8 cellular contexts compared by ENCODE assay signal in the genomic region with DNA sequence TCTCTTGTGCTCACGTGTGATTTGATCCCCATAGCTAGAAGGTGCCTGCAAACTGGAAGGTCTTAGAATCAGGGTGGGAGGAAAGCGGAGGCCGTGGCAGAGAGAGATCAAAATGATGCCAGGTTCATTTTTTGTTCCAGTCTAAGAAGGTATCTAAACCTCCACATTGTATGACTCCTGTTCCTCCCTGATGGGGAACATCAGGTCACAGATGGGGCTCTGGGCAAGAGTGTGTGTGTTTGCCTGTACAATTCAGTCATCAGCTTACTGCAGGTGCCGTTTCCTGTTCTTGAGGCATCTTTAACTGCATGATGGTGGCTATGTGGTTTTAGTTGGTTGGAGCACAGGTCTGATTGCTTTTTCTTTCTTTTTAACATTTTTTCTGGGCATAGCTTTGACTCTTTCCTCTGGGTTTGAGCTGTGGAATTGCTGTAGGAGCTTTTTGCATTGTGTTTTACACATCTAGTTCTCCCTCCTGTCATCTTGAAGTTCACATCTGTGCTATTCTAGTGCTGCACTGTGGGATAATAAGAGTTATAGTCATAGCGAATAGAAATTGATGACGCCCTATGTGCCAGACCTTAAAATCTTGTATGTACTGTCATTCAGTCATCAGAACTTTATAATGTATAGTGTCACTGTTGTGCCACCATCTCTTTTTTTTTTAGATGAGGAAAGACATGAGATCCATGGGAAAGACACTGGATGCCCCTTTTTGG. TPM values are rescaled to one million over a fixed set of nuclear protein-coding genes. Genes with fewer than 3 reads are reported as not detected.
DNase-seq lines count a peak whose midpoint lies in the region; ATAC-seq and TF ChIP-seq lines count a peak whose summit lies in the region.

No MANE protein-coding gene starts in this region.

- no peaks in the 10 kb centered on the region for H3K9me3 ChIP-seq in right lobe of liver

- H3K4me1 ChIP-seq in right lobe of liver: peaks cover 0 to 12% (median 3%) of the 10 kb centered on the region in 4 donors

- DNase-seq in activated CD4-positive, alpha-beta T cell treated with anti-CD3 and anti-CD28 coated beads, Interleukin-2, amount 50 U/mL, for 48 hours: peak; percentile 23 to 40
- DNase-seq in stimulated activated CD4-positive, alpha-beta T cell treated with anti-CD3 and anti-CD28 coated beads, Interleukin-2, amount 100 ng/mL, for 24 hours: peak; percentile 29 to 32
- DNase-seq in EL: no peak
- no peak for DNase-seq in right lobe of liver
- DNase-seq in cortex of kidney (lab: John Stamatoyannopoulos, UW): no peak
- no peak for DNase-seq in NCI-H2081 treated with DMSO at 0.1 percent for 48 hours (lab: John Stamatoyannopoulos, UW)

- H3K36me3 ChIP-seq in right lobe of liver: no peaks in the 10 kb centered on the region

- no peak overlapping the region for H3K4me3 ChIP-seq in right lobe of liver

- ATAC-seq in GM19372 (IDR thresholded peaks at IDR 0.05; ENCODE audit: low read depth, unreplicated experiment): peak; percentile 83
- ATAC-seq in HG03095 (IDR thresholded peaks at IDR 0.05; ENCODE audit: unreplicated experiment): peak; percentile 82
- no peak for ATAC-seq in right lobe of liver

- H3K27me3 ChIP-seq in right lobe of liver: no peaks in the 10 kb centered on the region

- no peak for TF ChIP-seq POLR2A in right lobe of liver (IDR thresholded peaks at IDR 0.05)

- 84% methylated on average over 6 of the region's 6 CpGs for WGBS in right lobe of liver (ENCODE audit: insufficient coverage, low coverage, low lambda C conversion rate, missing lambda C conversion rate)

- H3K27ac ChIP-seq in right lobe of liver: peak overlapping the region in 1 of 3 donors; percentile 8

- intact Hi-C loops in right lobe of liver (cut with DNase I): no loop called here

- no peak for TF ChIP-seq CTCF in right lobe of liver (IDR thresholded peaks at IDR 0.05)

RNA-seq across cellular contexts. Expression of gene ARHGAP26, which starts 30.8 kb away (rescaled TPM):
- total RNA-seq in right lobe of liver: 10 to 100 TPM in 2 of 6 experiments, 1 to 10 TPM in 4; 6.7 to 14.5 (median 8.3) TPM

Comparison
In these comparisons a context has a peak if more than half of its experiments do, and no peak if none do; other contexts are left out.
1. ATAC-seq: peak in GM19372 (single experiment) and HG03095 (single experiment); none in right lobe of liver (0 of 4).
2. DNase-seq: peak in activated CD4-positive, alpha-beta T cell treated with anti-CD3 and anti-CD28 coated beads, Interleukin-2, amount 50 U/mL, for 48 hours (2 of 2) and stimulated activated CD4-positive, alpha-beta T cell treated with anti-CD3 and anti-CD28 coated beads, Interleukin-2, amount 100 ng/mL, for 24 hours (2 of 2); none in EL (single experiment), right lobe of liver (0 of 3), cortex of kidney (single experiment) and NCI-H2081 treated with DMSO at 0.1 percent for 48 hours (single experiment).